ENCODE assay signal across 35 cellular contexts in genomic region chr5:99010294-99010693, GRCh38.
"Had no signal": no experiment of that assay in that cellular context is flagged by ENCODE, and none has a peak within 500 bp of the region (broad histone marks: within the 10 kb centered on the region; RNA-seq: fewer than 3 reads in every experiment).

No MANE protein-coding gene starts in this region.

- H3K36me3 Mint-ChIP-seq: activated CD8-positive, alpha-beta memory T cell treated with anti-CD3 and anti-CD28 coated beads, Interleukin-2, amount 10 ng/mL, durations not matched to agents 7 days and 5 days; T-cell had no signal

- H3K9me3 Mint-ChIP-seq: activated B cell treated with CpG ODN at 0.5 μM for 24 hours; activated CD4-positive, alpha-beta T cell treated with anti-CD3 and anti-CD28 coated beads, Interleukin-2, amount 10 ng/mL, durations not matched to agents 24 days and 14 days; activated naive CD8-positive, alpha-beta T cell treated with anti-CD3 and anti-CD28 coated beads, Interleukin-2, amount 50 U/mL, for 24 hours; activated T-cell treated with anti-CD3 and anti-CD28 coated beads, Interleukin-2, amount 50 U/mL, for 4 hours had no signal

- H3K27ac ChIP-seq: ascending aorta, body of pancreas, KMS-11, SK-N-MC had no signal

- H3K27me3 ChIP-seq: ascending aorta, body of pancreas, MG63 had no signal

- H3K27ac Mint-ChIP-seq: activated B cell treated with CpG ODN at 0.5 μM for 24 hours; activated CD4-positive, alpha-beta T cell treated with anti-CD3 and anti-CD28 coated beads, Interleukin-2, amount 10 ng/mL, durations not matched to agents 24 days and 14 days; activated CD8-positive, alpha-beta memory T cell treated with anti-CD3 and anti-CD28 coated beads, Interleukin-2, amount 10 ng/mL, durations not matched to agents 7 days and 5 days; activated naive CD4-positive, alpha-beta T cell treated with anti-CD3 and anti-CD28 coated beads, Interleukin-2, amount 50 U/mL, for 72 hours; activated naive CD8-positive, alpha-beta T cell treated with anti-CD3 and anti-CD28 coated beads, Interleukin-2, amount 50 U/mL, for 24 hours; T-cell had no signal

- H3K4me3 ChIP-seq: ascending aorta, body of pancreas, MG63, SK-N-MC had no signal

- ATAC-seq: activated CD8-positive, alpha-beta memory T cell treated with anti-CD3 and anti-CD28 coated beads, Interleukin-2, amount 10 ng/mL, durations not matched to agents 7 days and 5 days; activated naive CD4-positive, alpha-beta T cell treated with anti-CD3 and anti-CD28 coated beads, Interleukin-2, amount 50 U/mL, for 72 hours; activated naive CD8-positive, alpha-beta T cell treated with anti-CD3 and anti-CD28 coated beads, Interleukin-2, amount 50 U/mL, for 24 hours; activated T-cell treated with anti-CD3 and anti-CD28 coated beads, Interleukin-2, amount 50 U/mL, for 4 hours; body of pancreas; Panc1; Right ventricle myocardium inferior; T-cell had no signal

- H3K4me1 ChIP-seq: ascending aorta, body of pancreas had no signal

- H3K9me3 ChIP-seq: ascending aorta, body of pancreas had no signal

- FAIRE-seq: bronchial epithelial cell, TTC549 had no signal

- H3K27me3 Mint-ChIP-seq: activated B cell treated with CpG ODN at 0.5 μM for 24 hours; activated CD4-positive, alpha-beta T cell treated with anti-CD3 and anti-CD28 coated beads, Interleukin-2, amount 10 ng/mL, durations not matched to agents 24 days and 14 days; activated CD8-positive, alpha-beta memory T cell treated with anti-CD3 and anti-CD28 coated beads, Interleukin-2, amount 10 ng/mL, durations not matched to agents 7 days and 5 days; activated naive CD8-positive, alpha-beta T cell treated with anti-CD3 and anti-CD28 coated beads, Interleukin-2, amount 50 U/mL, for 24 hours; T-cell had no signal

- DNase-seq: activated B cell treated with CpG ODN at 0.5 μM for 24 hours; activated CD4-positive, alpha-beta T cell treated with anti-CD3 and anti-CD28 coated beads for 1 hour; activated CD4-positive, alpha-beta T cell treated with anti-CD3 and anti-CD28 coated beads, Interleukin-2, amount 10 ng/mL, durations not matched to agents 24 days and 14 days; activated CD4-positive, alpha-beta T cell treated with anti-CD3 and anti-CD28 coated beads, Interleukin-2, amount 50 U/mL, for 48 hours; activated CD8-positive, alpha-beta memory T cell treated with anti-CD3 and anti-CD28 coated beads, Interleukin-2, amount 10 ng/mL, durations not matched to agents 7 days and 5 days; activated effector memory CD4-positive, alpha-beta T cell treated with anti-CD3 and anti-CD28 coated beads, Interleukin-2, amount 50 U/mL, for 16 hours; activated naive CD4-positive, alpha-beta T cell treated with Interleukin-2 at 50 U/mL for 16 hours; activated naive CD8-positive, alpha-beta T cell treated with anti-CD3 and anti-CD28 coated beads, Interleukin-2, amount 50 U/mL, for 24 hours; activated T-cell treated with anti-CD3 and anti-CD28 coated beads, Interleukin-2, amount 50 U/mL, for 4 hours; amniotic stem cell; body of pancreas; MG63; MV-4-11; NCI-H1092 treated with DMSO at 0.1 percent for 48 hours; NCI-H1417 treated with DMSO at 0.1 percent for 48 hours; NCI-H1694; NCI-H2029; NCI-H2107; NCI-H345; NCI-H510A; NCI-H526 treated with DMSO at 0.1 percent for 48 hours; NCI-H82; OCI-M1; RPMI8226; T-cell; T-helper 2 cell; T1000 had no signal

- H3K9ac ChIP-seq: KMS-11 had no signal

- H3K4me2 ChIP-seq: KMS-11 had no signal

- H3K4me3 Mint-ChIP-seq: activated B cell treated with CpG ODN at 0.5 μM for 24 hours; activated CD4-positive, alpha-beta T cell treated with anti-CD3 and anti-CD28 coated beads, Interleukin-2, amount 10 ng/mL, durations not matched to agents 24 days and 14 days; activated CD8-positive, alpha-beta memory T cell treated with anti-CD3 and anti-CD28 coated beads, Interleukin-2, amount 10 ng/mL, durations not matched to agents 7 days and 5 days; activated naive CD8-positive, alpha-beta T cell treated with anti-CD3 and anti-CD28 coated beads, Interleukin-2, amount 50 U/mL, for 24 hours; activated T-cell treated with anti-CD3 and anti-CD28 coated beads, Interleukin-2, amount 50 U/mL, for 4 hours; T-cell had no signal

- H3K36me3 ChIP-seq: ascending aorta, MG63 had no signal
